33 cellular contexts compared by ENCODE assay signal in genomic region chr16:7150230-7150629, GRCh38.
DNase-seq lines count a peak whose midpoint lies in the region; ATAC-seq, FAIRE-seq and TF ChIP-seq lines count a peak whose summit lies in the region.
"Had no signal": no experiment of that assay in that cellular context is flagged by ENCODE, and none has a peak within 500 bp of the region (broad histone marks: within the 10 kb centered on the region; RNA-seq: fewer than 3 reads in every experiment).

No MANE protein-coding gene starts in this region.

- WGBS in HepG2 (ENCODE audit: low lambda C conversion rate), result 3% methylated on average over 7 of the region's 7 CpGs
- WGBS in right lobe of liver (ENCODE audit: insufficient coverage, low coverage, low lambda C conversion rate, missing lambda C conversion rate), result 40% methylated on average over 6 of the region's 7 CpGs
- under 1% methylated on average over 7 of the region's 7 CpGs for WGBS in K562 (ENCODE audit: insufficient coverage, low coverage, missing lambda C conversion rate)

- intact Hi-C loops in HepG2 (cut with micrococcal nuclease; ENCODE audit: unreplicated experiment) (no loop called here), right lobe of liver (cut with DNase I) (no loop called here), K562 (cut with micrococcal nuclease) (no loop called here)

- H3K4me1 ChIP-seq in HepG2 (ENCODE audit: insufficient read depth, low read length) (no peaks in the 10 kb centered on the region), right lobe of liver (no peaks in the 10 kb centered on the region), K562 (replicated peaks in 1 of 2; ENCODE audit: control insufficient read depth in 2 of 2, insufficient read depth in 2 of 2, low read length in 2 of 2) (no peaks in the 10 kb centered on the region)
- H3K4me1 ChIP-seq: A549, BE2C, BLaER1, Caco-2 had no signal

- no peak for TF ChIP-seq RAD21 in HepG2 (CRISPR knock-in tag; IDR thresholded peaks at IDR 0.05)
- TF ChIP-seq RAD21 in K562 (CRISPR knock-in tag; conservative IDR thresholded peaks at IDR 0.05 in 1 of 2, IDR thresholded peaks at IDR 0.05 in 1 of 2), result no peak

- no peaks in the 10 kb centered on the region for H3K36me3 ChIP-seq in HepG2 (replicated peaks in 1 of 2; ENCODE audit: control insufficient read depth in 1 of 2, insufficient read depth in 2 of 2, low read length in 2 of 2)
- no peaks in the 10 kb centered on the region for H3K36me3 ChIP-seq in right lobe of liver
- H3K36me3 ChIP-seq in K562 (ENCODE audit: control insufficient read depth, insufficient read depth, low read length), result no peaks in the 10 kb centered on the region
- H3K36me3 ChIP-seq: BE2C; BLaER1; BLaER1 treated with 17β-estradiol and CSF1 and Interleukin-3, amounts not matched to agents 10 nM and 100 nM had no signal

- H3K9me3 ChIP-seq in HepG2 (ENCODE audit: low read length) (peaks cover 5% of the 10 kb centered on the region; the same call in 1 of the 2 replicates), right lobe of liver (no peaks in the 10 kb centered on the region), K562 (replicated peaks; ENCODE audit: control insufficient read depth, insufficient read depth, low read depth, low read length) (no peaks in the 10 kb centered on the region)
- H3K9me3 ChIP-seq: BE2C, BLaER1, Caco-2 had no signal

- TF ChIP-seq POLR2A in HepG2 (IDR thresholded peaks at IDR 0.05; ENCODE audit: insufficient read depth in 1 of 2, low read depth in 2 of 2, low read length in 2 of 2) (no peak), right lobe of liver (IDR thresholded peaks at IDR 0.05) (no peak), NB4 (IDR thresholded peaks at IDR 0.05; ENCODE audit: extremely low read depth, insufficient read length) (no peak), K562 (conservative IDR thresholded peaks at IDR 0.05) (no peak)

- H3K4me3 ChIP-seq in HepG2 (replicated peaks in 1 of 3; ENCODE audit: insufficient read depth in 1 of 3, low read depth in 2 of 3, low read length in 3 of 3) (no peak overlapping the region), right lobe of liver (no peak overlapping the region), NB4 (ENCODE audit: low read depth, low read length) (no peak overlapping the region), K562 (no peak overlapping the region)
- H3K4me3 ChIP-seq: A549; BLaER1; BLaER1 treated with 17β-estradiol and CSF1 and Interleukin-3, amounts not matched to agents 10 nM and 100 nM had no signal

- TF ChIP-seq CTCF in HepG2 (CRISPR knock-in tag; IDR thresholded peaks at IDR 0.05), result no peak
- TF ChIP-seq CTCF in right lobe of liver (IDR thresholded peaks at IDR 0.05), result no peak
- no peak for TF ChIP-seq CTCF in NB4 (IDR thresholded peaks at IDR 0.05; ENCODE audit: low read depth, low read length)
- TF ChIP-seq CTCF in K562 (IDR thresholded peaks at IDR 0.05 in 2 of 3, conservative IDR thresholded peaks at IDR 0.05 in 1 of 3; ENCODE audit: insufficient read depth in 2 of 3, low read depth in 1 of 3, low read length in 3 of 3), result no peak

- H3K27ac ChIP-seq in HepG2 (ENCODE audit: extremely low read length, insufficient read depth, low read length) (no peak overlapping the region), right lobe of liver (no peak overlapping the region), K562 (ENCODE audit: extremely low read depth, low read depth, low read length) (no peak overlapping the region)
- H3K27ac ChIP-seq: 22Rv1; A549; BLaER1; BLaER1 treated with 17β-estradiol and CSF1 and Interleukin-3, amounts not matched to agents 10 nM and 100 nM; C4-2B had no signal

- ATAC-seq in HepG2 (no peak), right lobe of liver (no peak), K562 (no peak)
- ATAC-seq: A549; CD8-positive, alpha-beta T cell had no signal

- no peaks in the 10 kb centered on the region for H3K9me1 ChIP-seq in K562 (ENCODE audit: control insufficient read depth, insufficient read depth, low read length)

- H3K9ac ChIP-seq in HepG2 (ENCODE audit: insufficient read depth, low read depth, low read length) (no peak overlapping the region), K562 (ENCODE audit: insufficient read depth in 1 of 2, low read depth in 2 of 2, low read length in 2 of 2) (no peak overlapping the region)
- H3K9ac ChIP-seq: BLaER1; BLaER1 treated with 17β-estradiol and CSF1 and Interleukin-3, amounts not matched to agents 10 nM and 100 nM had no signal

- no peak for DNase-seq in HepG2 (ENCODE audit: low spot score)
- DNase-seq in right lobe of liver, result no peak
- peak; percentile 4 for DNase-seq in NB4 (ENCODE audit: low read depth)
- DNase-seq in K562 (ENCODE audit: extremely low read depth in 1 of 4, low spot score in 3 of 4), result no peak
- no peak for DNase-seq in activated CD8-positive, alpha-beta memory T cell treated with anti-CD3 and anti-CD28 coated beads, Interleukin-2, amount 50 U/mL, for 4 hours
- DNase-seq in SKM-1 treated with dmso at 0.1 percent for 144 hours (lab: John Stamatoyannopoulos, UW; ENCODE audit: unreplicated experiment), result no peak
- DNase-seq: 8988T; ACHN; AML-193; BE2C; C1 segment of cervical spinal cord; Caco-2; Calu3; CD4-positive, alpha-beta memory T cell; CD4-positive, alpha-beta T cell; CD4-positive, CD25-positive, alpha-beta regulatory T cell; CD8-positive, alpha-beta memory T cell; CD8-positive, alpha-beta T cell; COR-L47; DMS 273 treated with DMSO at 0.1 percent for 48 hours; DMS153; DMS53; DMS79; DMS79 treated with DMSO at 0.1 percent for 48 hours; DND-41; EL had no signal

- CTCF ChIA-PET in HepG2 (lab: Yijun Ruan, JAX; ENCODE audit: low intra/inter-chr PET ratio, low total read pairs), result no interaction called here
- CTCF ChIA-PET in K562 (lab: Yijun Ruan, JAX; ENCODE audit: low intra/inter-chr PET ratio), result no interaction called here

- no TSS peak for BruUV-seq in HepG2 (replicated peaks; lab: Mats Ljungman, UMichigan)
- BruUV-seq in K562 (replicated peaks; lab: Mats Ljungman, UMichigan), result no TSS peak

- H3K27me3 ChIP-seq in HepG2 (ENCODE audit: control insufficient read depth in 1 of 2, insufficient read depth in 2 of 2, low read length in 2 of 2) (0 out of 5 replicates have a peak, but pooled peaks cover 0 to 5% of the 10 kb centered on the region in 2 experiments), right lobe of liver (no peaks in the 10 kb centered on the region), K562 (ENCODE audit: control insufficient read depth in 2 of 2, insufficient read depth in 2 of 2, low read length in 2 of 2) (no peaks in the 10 kb centered on the region)
- H3K27me3 ChIP-seq: BE2C; BLaER1; BLaER1 treated with 17β-estradiol and CSF1 and Interleukin-3, amounts not matched to agents 10 nM and 100 nM had no signal

- H4K20me1 ChIP-seq in HepG2 (ENCODE audit: insufficient read depth, low read length) (no peaks in the 10 kb centered on the region), K562 (replicated peaks; ENCODE audit: control insufficient read depth, insufficient read depth, low read length) (no peaks in the 10 kb centered on the region)
- H4K20me1 ChIP-seq: BLaER1; BLaER1 treated with 17β-estradiol and CSF1 and Interleukin-3, amounts not matched to agents 10 nM and 100 nM had no signal

- POLR2A ChIA-PET in HepG2 (lab: Yijun Ruan, JAX) (no interaction called here), K562 (lab: Yijun Ruan, JAX) (no interaction called here)

- in situ Hi-C loops in HepG2 (cut with HindIII; ENCODE audit: extremely low pct_ligation_motif_present, low pct_unique_long_range_greater_than_20kb), result no loop called here
- in situ Hi-C loops in K562 (cut with MboI), result no loop called here

- no peak for FAIRE-seq in HepG2 (lab: Jason Lieb, UNC)
- no peak for FAIRE-seq in K562 (lab: Jason Lieb, UNC)
- FAIRE-seq: A204.1, A549, D721Med had no signal

- no peak for TF ChIP-seq EP300 in HepG2 (IDR thresholded peaks at IDR 0.05; ENCODE audit: low read depth in 2 of 2, low read length in 2 of 2)
- no peak for TF ChIP-seq EP300 in HepG2 (CRISPR knock-in tag; IDR thresholded peaks at IDR 0.05; ENCODE audit: borderline replicate concordance)
- no peak for TF ChIP-seq EP300 in K562 (IDR thresholded peaks at IDR 0.05; ENCODE audit: low read length)

- H3K4me2 ChIP-seq in HepG2 (ENCODE audit: low read depth, low read length) (no peak overlapping the region), K562 (ENCODE audit: insufficient read depth, low read length) (no peak overlapping the region)
- H3K4me2 ChIP-seq: A549, BLaER1 had no signal

- H2AFZ ChIP-seq in HepG2 (ENCODE audit: low read length), result no peak overlapping the region
- no peak overlapping the region for H2AFZ ChIP-seq in K562 (ENCODE audit: low read depth, low read length)

- H3K79me2 ChIP-seq in HepG2 (ENCODE audit: insufficient read depth, low read length) (no peaks in the 10 kb centered on the region), K562 (ENCODE audit: control insufficient read depth, insufficient read depth, low read length) (no peaks in the 10 kb centered on the region)

TF ChIP-seq in HepG2, 621 proteins besides CTCF, POLR2A, EP300 and RAD21:
- no peak for TF ChIP-seq ZC3H4 (CRISPR knock-in tag; IDR thresholded peaks at IDR 0.05; ENCODE audit: borderline replicate concordance)
- peak; percentile 24; the same call in 1 of the 2 replicates for TF ChIP-seq MAFF (IDR thresholded peaks at IDR 0.05; ENCODE audit: low read depth, low read length)
- TF ChIP-seq CENPT (CRISPR knock-in tag; IDR thresholded peaks at IDR 0.05; ENCODE audit: low read depth), result no peak
- no peak for TF ChIP-seq RCOR2 (CRISPR knock-in tag; IDR thresholded peaks at IDR 0.05)
- no peak for TF ChIP-seq SMAD3 (CRISPR knock-in tag; IDR thresholded peaks at IDR 0.05)
- 0 out of 2 replicates have a peak, but pooled peaks have one; percentile 39 for TF ChIP-seq CEBPB (IDR thresholded peaks at IDR 0.05; ENCODE audit: borderline replicate concordance, low read depth, low read length)
- TF ChIP-seq ZNF644 (CRISPR knock-in tag; IDR thresholded peaks at IDR 0.05; ENCODE audit: low read depth), result no peak
- peak in 1 of 2 experiments; percentile 36; a peak in 2 of 4 replicates for TF ChIP-seq MAFK (conservative IDR thresholded peaks at IDR 0.05 in 1 of 2, IDR thresholded peaks at IDR 0.05 in 1 of 2; ENCODE audit: low read length in 2 of 2)

TF ChIP-seq in K562, 482 proteins besides CTCF, POLR2A, EP300 and RAD21 (continues in another document):
- TF ChIP-seq HINFP (tag; conservative IDR thresholded peaks at IDR 0.05; ENCODE audit: low read depth), result no peak

Comparison
In these comparisons a context has a peak if more than half of its experiments do, and no peak if none do; other contexts are left out.
1. Of the 241 proteins assayed by ChIP-seq in both HepG2 and K562: peak only in HepG2: none; only in K562: MAFG and NFE2; in both: CEBPB and MAFF; in neither: 236; mixed calls (peak in some experiments, not most) for 1.